In genomic region chr2:22281033-22281432, GRCh38 we compare ENCODE assay signal across 12 cellular contexts.
DNase-seq lines count a peak whose midpoint lies in the region; ATAC-seq, FAIRE-seq and TF ChIP-seq lines count a peak whose summit lies in the region.
"Had no signal": no experiment of that assay in that cellular context is flagged by ENCODE, and none has a peak within 500 bp of the region (broad histone marks: within the 10 kb centered on the region; RNA-seq: fewer than 3 reads in every experiment).

No MANE protein-coding gene starts in this region.

- no peak overlapping the region for H2AFZ ChIP-seq in mesenchymal stem cell (ENCODE audit: low read depth, low read length)

- H3K18ac ChIP-seq in mesenchymal stem cell (ENCODE audit: low read depth in 1 of 2, low read length in 2 of 2): no peak overlapping the region

- no peaks in the 10 kb centered on the region for H3K36me3 ChIP-seq in mesenchymal stem cell (ENCODE audit: control insufficient read depth in 1 of 2, insufficient read depth in 2 of 2, low read depth in 1 of 2, low read length in 2 of 2)
- H3K36me3 ChIP-seq in psoas muscle (ENCODE audit: insufficient read depth in 1 of 2, low read depth in 1 of 2): no peaks in the 10 kb centered on the region

- H2AK5ac ChIP-seq in mesenchymal stem cell (ENCODE audit: low read length, severe bottlenecking): no peak overlapping the region

- H3K23ac ChIP-seq in mesenchymal stem cell (ENCODE audit: low read length in 2 of 2): no peak overlapping the region

- 25% methylated on average over 3 of the region's 4 CpGs for WGBS in mesenchymal stem cell
- 18 to 21% (median 20%) methylated on average over 4 of the region's 4 CpGs for WGBS in psoas muscle, 3 donors

- no peaks in the 10 kb centered on the region for H3K79me1 ChIP-seq in mesenchymal stem cell (replicated peaks; ENCODE audit: low read length, poor library complexity, severe bottlenecking)

- no peak overlapping the region for H2BK5ac ChIP-seq in mesenchymal stem cell (ENCODE audit: low read depth, low read length, poor library complexity, severe bottlenecking)

- no peak overlapping the region for H3K9ac ChIP-seq in mesenchymal stem cell (ENCODE audit: low read length)

- FAIRE-seq in HTR-8/SVneo (lab: Jason Lieb, UNC): no peak
- FAIRE-seq: H1 had no signal

- H3K14ac ChIP-seq in mesenchymal stem cell (ENCODE audit: low read length in 2 of 2): no peak overlapping the region

- H4K91ac ChIP-seq in mesenchymal stem cell (ENCODE audit: low read length): no peak overlapping the region

- TF ChIP-seq CTCF in astrocyte of the cerebellum (IDR thresholded peaks at IDR 0.05; ENCODE audit: low read depth, low read length, missing control alignments): no peak
- TF ChIP-seq CTCF in psoas muscle (IDR thresholded peaks at IDR 0.05): no peak

- in situ Hi-C loops in astrocyte of the cerebellum (cut with HindIII; ENCODE audit: low sequenced_read_pairs): no loop called here

- H2BK120ac ChIP-seq in mesenchymal stem cell (ENCODE audit: low read depth, low read length): no peak overlapping the region

- DNase-seq in Daoy (ENCODE audit: low read depth) (peak; percentile 30), NCI-H1694 treated with DMSO at 0.1 percent for 48 hours (lab: John Stamatoyannopoulos, UW) (peak; percentile 99), astrocyte of the cerebellum (ENCODE audit: low read depth) (peak; percentile 39), mesenchymal stem cell (peak; percentile 85), psoas muscle (no peak), HTR-8/SVneo (ENCODE audit: insufficient read length, low spot score) (no peak), NCI-H1436 treated with DMSO at 0.1 percent for 48 hours (lab: John Stamatoyannopoulos, UW) (no peak)
- DNase-seq: stimulated activated CD4-positive, alpha-beta T cell treated with anti-CD3 and anti-CD28 coated beads, Interleukin-15, amount 100 ng/mL, for 24 hours had no signal

- no peak overlapping the region for H2BK12ac ChIP-seq in mesenchymal stem cell (ENCODE audit: low read length in 2 of 2)

- H3K27me3 ChIP-seq in mesenchymal stem cell (ENCODE audit: control insufficient read depth in 1 of 2, insufficient read depth in 1 of 2, low read length in 2 of 2): no peaks in the 10 kb centered on the region
- H3K27me3 ChIP-seq in psoas muscle (ENCODE audit: insufficient read depth in 3 of 3, low read length in 2 of 3): no peaks in the 10 kb centered on the region
- H3K27me3 ChIP-seq: body of pancreas, foreskin keratinocyte had no signal

- no peak overlapping the region for H3K4ac ChIP-seq in mesenchymal stem cell (ENCODE audit: low read depth in 1 of 2, low read length in 2 of 2)

- H3K4me3 ChIP-seq in astrocyte of the cerebellum (ENCODE audit: low read depth, low read length) (no peak overlapping the region), mesenchymal stem cell (ENCODE audit: insufficient read depth in 1 of 2, low read depth in 1 of 2, low read length in 2 of 2) (no peak overlapping the region), psoas muscle (no peak overlapping the region)
- H3K4me3 ChIP-seq: body of pancreas had no signal

- H2BK15ac ChIP-seq in mesenchymal stem cell (ENCODE audit: low read depth, poor library complexity, severe bottlenecking): no peak overlapping the region

- H3K9me3 ChIP-seq in mesenchymal stem cell (ENCODE audit: control insufficient read depth, low read length): no peaks in the 10 kb centered on the region
- no peaks in the 10 kb centered on the region for H3K9me3 ChIP-seq in psoas muscle
- H3K9me3 ChIP-seq: body of pancreas had no signal

- ATAC-seq in psoas muscle (no peak), HG03139 (IDR thresholded peaks at IDR 0.05; ENCODE audit: unreplicated experiment) (no peak)
- ATAC-seq: body of pancreas, foreskin keratinocyte had no signal

- H4K8ac ChIP-seq in mesenchymal stem cell (ENCODE audit: low read length): no peak overlapping the region

- H3K27ac ChIP-seq in mesenchymal stem cell (ENCODE audit: low read length, poor library complexity, severe bottlenecking) (no peak overlapping the region), psoas muscle (no peak overlapping the region)
- H3K27ac ChIP-seq: body of pancreas, foreskin keratinocyte had no signal

- intact Hi-C loops in psoas muscle (cut with DNase I): no loop called here

- H3K4me1 ChIP-seq in mesenchymal stem cell (ENCODE audit: control insufficient read depth, insufficient read depth, low read depth, low read length): no peaks in the 10 kb centered on the region
- H3K4me1 ChIP-seq in psoas muscle: no peaks in the 10 kb centered on the region
- H3K4me1 ChIP-seq: body of pancreas, foreskin keratinocyte had no signal

- H3K4me2 ChIP-seq in mesenchymal stem cell (ENCODE audit: low read length, poor library complexity, severe bottlenecking): no peak overlapping the region

Comparison
In these comparisons a context has a peak if more than half of its experiments do, and no peak if none do; other contexts are left out.
1. DNase-seq: peak in Daoy (single experiment), NCI-H1694 treated with DMSO at 0.1 percent for 48 hours (single experiment), astrocyte of the cerebellum (single experiment) and mesenchymal stem cell (single experiment); none in psoas muscle (0 of 2), HTR-8/SVneo (single experiment) and NCI-H1436 treated with DMSO at 0.1 percent for 48 hours (single experiment).